ENCODE assay signal across 11 cellular contexts in the genomic region with DNA sequence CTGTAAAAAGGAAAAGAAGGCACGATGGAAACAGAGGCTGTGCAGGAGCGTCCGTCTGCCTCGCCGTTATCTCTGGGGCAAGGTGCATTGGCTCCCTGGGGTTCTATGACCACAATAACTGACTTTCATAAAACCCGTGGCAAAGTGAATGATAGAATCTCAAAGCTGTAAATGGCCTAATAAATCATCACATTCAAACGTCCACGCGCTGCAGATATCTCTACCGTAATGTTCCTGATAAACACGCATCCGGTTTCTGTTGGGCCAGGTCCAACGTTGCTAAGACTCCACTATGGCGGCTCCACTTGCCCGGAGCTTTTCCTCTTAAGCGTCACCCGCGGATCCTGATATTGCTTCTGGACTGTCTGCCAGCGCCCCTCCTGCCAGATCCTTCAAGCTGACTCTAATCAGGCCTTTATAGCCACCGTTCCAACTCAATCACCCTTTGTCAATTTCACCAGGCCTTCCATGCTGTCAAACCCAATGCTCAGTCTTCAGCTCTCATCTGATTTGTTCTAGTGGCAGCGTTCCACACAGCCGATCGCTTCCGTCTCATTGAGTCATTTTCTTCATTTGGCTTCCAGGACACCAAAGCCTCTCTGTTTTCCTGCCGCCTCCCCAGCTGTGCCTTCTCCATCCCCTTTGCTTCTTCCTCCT.
DNase-seq lines count a peak whose midpoint lies in the region; ATAC-seq and TF ChIP-seq lines count a peak whose summit lies in the region.
"Had no signal": no experiment of that assay in that cellular context is flagged by ENCODE, and none has a peak within 500 bp of the region (broad histone marks: within the 10 kb centered on the region; RNA-seq: fewer than 3 reads in every experiment).

No MANE protein-coding gene starts in this region.

- ATAC-seq in heart left ventricle (no peak), heart right ventricle (no peak), upper lobe of right lung (peak; percentile 20), GM18517 (IDR thresholded peaks at IDR 0.05; ENCODE audit: unreplicated experiment) (no peak), HG03139 (IDR thresholded peaks at IDR 0.05; ENCODE audit: unreplicated experiment) (no peak)
- ATAC-seq in activated T-helper 17 cell treated with anti-CD3 and anti-CD28 coated beads, Interleukin-2, amount 50 U/mL, for 72 hours (replicated peaks): no peak

- no peaks in the 10 kb centered on the region for H3K27me3 ChIP-seq in heart left ventricle
- no peaks in the 10 kb centered on the region for H3K27me3 ChIP-seq in heart right ventricle
- H3K27me3 ChIP-seq in upper lobe of right lung: no peaks in the 10 kb centered on the region

- peaks cover 25% of the 10 kb centered on the region for H3K9me3 Mint-ChIP-seq in activated T-helper 17 cell treated with anti-CD3 and anti-CD28 coated beads, Interleukin-2, amount 50 U/mL, for 72 hours

- H3K27me3 Mint-ChIP-seq in activated T-helper 17 cell treated with anti-CD3 and anti-CD28 coated beads, Interleukin-2, amount 50 U/mL, for 72 hours: peaks cover 7% of the 10 kb centered on the region

- H3K4me1 ChIP-seq in heart left ventricle (no peaks in the 10 kb centered on the region), heart right ventricle (no peaks in the 10 kb centered on the region), upper lobe of right lung (no peaks in the 10 kb centered on the region)

- H3K27ac ChIP-seq in heart left ventricle: no peak overlapping the region
- H3K27ac ChIP-seq in heart right ventricle: no peak overlapping the region
- no peak overlapping the region for H3K27ac ChIP-seq in upper lobe of right lung

- DNase-seq in heart left ventricle (peak in 1 of 5 donors; percentile 10), heart right ventricle (no peak), NCI-H748 treated with DMSO at 0.1 percent for 48 hours (lab: John Stamatoyannopoulos, UW) (peak; percentile 40), foreskin melanocyte (peak; percentile 7), upper lobe of right lung (no peak)
- DNase-seq: activated effector memory CD4-positive, alpha-beta T cell treated with anti-CD3 and anti-CD28 coated beads, Interleukin-2, amount 50 U/mL, for 16 hours; Kasumi-1; stimulated activated CD4-positive, alpha-beta T cell treated with anti-CD3 and anti-CD28 coated beads, Interleukin-4, amount 100 ng/mL, for 4 hours had no signal

- H3K9me3 ChIP-seq in heart left ventricle (peaks cover 0 to 23% (median 9%) of the 10 kb centered on the region in 12 donors), heart right ventricle (peaks cover 0 to 31% (median 11%) of the 10 kb centered on the region in 11 donors), upper lobe of right lung (no peaks in the 10 kb centered on the region)

- TF ChIP-seq CTCF in heart left ventricle (IDR thresholded peaks at IDR 0.05) (no peak), heart right ventricle (IDR thresholded peaks at IDR 0.05) (no peak), upper lobe of right lung (IDR thresholded peaks at IDR 0.05) (no peak)

- WGBS in heart left ventricle, 4 donors: 48 to 67% (median 60%) methylated on average over 25 of the region's 25 CpGs
- WGBS in heart right ventricle, 2 donors: 52 to 66% methylated on average over 25 of the region's 25 CpGs

- H3K36me3 Mint-ChIP-seq in activated T-helper 17 cell treated with anti-CD3 and anti-CD28 coated beads, Interleukin-2, amount 50 U/mL, for 72 hours (ENCODE audit: low read depth): no peaks in the 10 kb centered on the region

- peak overlapping the region in 7 of 12 donors; percentile 12 to 33 (median 16) for H3K4me3 ChIP-seq in heart left ventricle
- H3K4me3 ChIP-seq in heart right ventricle: peak overlapping the region in 4 of 10 donors; percentile 14 to 34 (median 20)
- peak overlapping the region; percentile 21 for H3K4me3 ChIP-seq in upper lobe of right lung

- peaks cover 5% of the 10 kb centered on the region for H3K4me1 Mint-ChIP-seq in activated T-helper 17 cell treated with anti-CD3 and anti-CD28 coated beads, Interleukin-2, amount 50 U/mL, for 72 hours

- intact Hi-C loops in heart left ventricle (cut with DNase I) (no loop called here), heart right ventricle (cut with DNase I) (no loop called here), upper lobe of right lung (cut with DNase I) (no loop called here)

- H3K36me3 ChIP-seq in heart left ventricle (no peaks in the 10 kb centered on the region), heart right ventricle (no peaks in the 10 kb centered on the region), upper lobe of right lung (no peaks in the 10 kb centered on the region)

- H3K4me3 Mint-ChIP-seq in activated T-helper 17 cell treated with anti-CD3 and anti-CD28 coated beads, Interleukin-2, amount 50 U/mL, for 72 hours: no peak overlapping the region

- no peak for TF ChIP-seq POLR2A in heart left ventricle (IDR thresholded peaks at IDR 0.05)

- no peak overlapping the region for H3K27ac Mint-ChIP-seq in activated T-helper 17 cell treated with anti-CD3 and anti-CD28 coated beads, Interleukin-2, amount 50 U/mL, for 72 hours

Comparison
In these comparisons a context has a peak if more than half of its experiments do, and no peak if none do; other contexts are left out.
1. DNase-seq: peak in NCI-H748 treated with DMSO at 0.1 percent for 48 hours (single experiment) and foreskin melanocyte (single experiment); none in heart right ventricle (0 of 2) and upper lobe of right lung (single experiment).